ENCODE assay signal across 13 cellular contexts in genomic region chr7:69439040-69439439, GRCh38.
A peak's percentile ranks its signal among the peaks of the same experiment; 100 is the strongest.
DNase-seq lines count a peak whose midpoint lies in the region; ATAC-seq and TF ChIP-seq lines count a peak whose summit lies in the region.
"Had no signal": no experiment of that assay in that cellular context is flagged by ENCODE, and none has a peak within 500 bp of the region (broad histone marks: within the 10 kb centered on the region; RNA-seq: fewer than 3 reads in every experiment).

No MANE protein-coding gene starts in this region.

- H3K27me3 ChIP-seq in adipocyte (replicated peaks; ENCODE audit: control insufficient read depth, insufficient read depth, low read length) (no peaks in the 10 kb centered on the region), foreskin keratinocyte (no peaks in the 10 kb centered on the region), thymus (ENCODE audit: control insufficient read depth, insufficient read depth) (no peaks in the 10 kb centered on the region), BE2C (no peaks in the 10 kb centered on the region), tibial artery (peaks cover 0 to 7% of the 10 kb centered on the region in 2 donors)

- DNase-seq in Right ventricle myocardium superior (no peak), Right ventricle myocardium inferior (ENCODE audit: missing footprints) (no peak), adipocyte (ENCODE audit: low read depth) (no peak), foreskin keratinocyte (peak; percentile 27 to 53), BE2C (no peak), GM13976 (ENCODE audit: low spot score) (no peak), tibial artery (no peak)
- DNase-seq: COR-L47, NCI-H1048, NCI-H1436 treated with DMSO at 0.1 percent for 48 hours, NCI-H510A treated with DMSO at 0.1 percent for 48 hours had no signal

- ATAC-seq in Right ventricle myocardium superior (ENCODE audit: poor library complexity) (peak; percentile 46), Right ventricle myocardium inferior (no peak), foreskin keratinocyte (peak; percentile 67)

- H3K36me3 ChIP-seq in adipocyte (ENCODE audit: control insufficient read depth, insufficient read depth, low read length, severe bottlenecking) (no peaks in the 10 kb centered on the region), thymus (ENCODE audit: control insufficient read depth, insufficient read depth) (no peaks in the 10 kb centered on the region), BE2C (no peaks in the 10 kb centered on the region), tibial artery (no peaks in the 10 kb centered on the region)

- 95% methylated on average over 9 of the region's 9 CpGs for WGBS in thymus

- H3K4me3 ChIP-seq in adipocyte (ENCODE audit: low read length) (peak overlapping the region; percentile 44), thymus (ENCODE audit: low read length) (no peak overlapping the region), BE2C (ENCODE audit: low read depth, low read length) (no peak overlapping the region), tibial artery (no peak overlapping the region)

- H3K9me3 ChIP-seq in adipocyte (ENCODE audit: control insufficient read depth, low read length) = no peaks in the 10 kb centered on the region
- H3K9me3 ChIP-seq in thymus (ENCODE audit: control insufficient read depth) = no peaks in the 10 kb centered on the region
- no peaks in the 10 kb centered on the region for H3K9me3 ChIP-seq in BE2C
- no peaks in the 10 kb centered on the region for H3K9me3 ChIP-seq in tibial artery

- H3K27ac ChIP-seq in foreskin keratinocyte (peak overlapping the region; percentile 49), thymus (ENCODE audit: low read depth) (peak overlapping the region; percentile 43), tibial artery (no peak overlapping the region)
- H3K27ac ChIP-seq: KMS-11 had no signal

- TF ChIP-seq CTCF in foreskin keratinocyte (conservative IDR thresholded peaks at IDR 0.05) (no peak), BE2C (IDR thresholded peaks at IDR 0.05; ENCODE audit: low read depth, low read length) (no peak), GM13976 (IDR thresholded peaks at IDR 0.05; ENCODE audit: borderline replicate concordance, control extremely low read depth, extremely low read depth, insufficient read depth, missing control alignments) (no peak), tibial artery (IDR thresholded peaks at IDR 0.05) (no peak)

- H3K9ac ChIP-seq in adipocyte (ENCODE audit: low read length) = peak overlapping the region; percentile 23
- H3K9ac ChIP-seq: KMS-11 had no signal

- H3K4me1 ChIP-seq in adipocyte (ENCODE audit: control insufficient read depth, insufficient read depth, low read length) (peaks cover 15% of the 10 kb centered on the region), foreskin keratinocyte (peaks cover 8% of the 10 kb centered on the region), thymus (ENCODE audit: control insufficient read depth, insufficient read depth, low read length) (no peaks in the 10 kb centered on the region), BE2C (no peaks in the 10 kb centered on the region), tibial artery (no peaks in the 10 kb centered on the region)

- intact Hi-C loops in Right ventricle myocardium superior (cut with DNase I) = no loop called here
- intact Hi-C loops in Right ventricle myocardium inferior (cut with DNase I) = no loop called here
- intact Hi-C loops in tibial artery (cut with DNase I; ENCODE audit: low total_unique reads) = no loop called here

- in situ Hi-C loops in GM13976 (cut with MboI; ENCODE audit: low sequenced_read_pairs, unreplicated experiment) = no loop called here

Comparison
In these comparisons a context has a peak if more than half of its experiments do, and no peak if none do; other contexts are left out.
1. DNase-seq: peak in foreskin keratinocyte (2 of 2); none in Right ventricle myocardium superior (single experiment), Right ventricle myocardium inferior (single experiment), adipocyte (single experiment), BE2C (single experiment), GM13976 (single experiment) and tibial artery (0 of 2).
2. H3K27ac ChIP-seq: peak in foreskin keratinocyte (single experiment) and thymus (single experiment); none in tibial artery (0 of 2).